In genomic region chr1:153749408-153750005, GRCh38 we compare ENCODE assay signal across 7 cellular contexts. TPM values are rescaled to one million over a fixed set of nuclear protein-coding genes. Genes with fewer than 3 reads are reported as not detected.
DNase-seq lines count a peak whose midpoint lies in the region; ATAC-seq, FAIRE-seq and TF ChIP-seq lines count a peak whose summit lies in the region.

No MANE protein-coding gene starts in this region.

- CTCF ChIA-PET in MCF 10A (lab: Yijun Ruan, JAX), result interaction anchor here (0.6 to 17.6 kb wide), 24 partner anchors 10 to 522 kb away, joined by 3 to 273 read pairs (median 3); partner anchors contain the start of genes ILF2 and NPR1

- peak overlapping the region; percentile 13; the same call in 1 of the 2 replicates for H3K27ac ChIP-seq in VCaP

- no peaks in the 10 kb centered on the region for H3K27me3 ChIP-seq in kidney epithelial cell (ENCODE audit: control insufficient read depth, insufficient read depth, low read length)

- no peaks in the 10 kb centered on the region for H3K36me3 ChIP-seq in kidney epithelial cell (ENCODE audit: control insufficient read depth, insufficient read depth, low read length)

- H3K36me3 Mint-ChIP-seq in MCF 10A (ENCODE audit: insufficient read depth, unreplicated experiment), result peaks cover 92% of the 10 kb centered on the region

- peak; percentile 91 for FAIRE-seq in GM12892 (lab: Jason Lieb, UNC)

- peak; percentile 58 for ATAC-seq in HG03095 (IDR thresholded peaks at IDR 0.05; ENCODE audit: unreplicated experiment)

- H3K4me3 ChIP-seq in kidney epithelial cell (ENCODE audit: low read depth, low read length), result no peak overlapping the region

- no peaks in the 10 kb centered on the region for H3K27me3 Mint-ChIP-seq in MCF 10A (ENCODE audit: insufficient read depth, unreplicated experiment)

- no peak overlapping the region for H3K4me3 Mint-ChIP-seq in MCF 10A (ENCODE audit: unreplicated experiment)

- peaks cover 5% of the 10 kb centered on the region for H3K4me1 Mint-ChIP-seq in MCF 10A (ENCODE audit: insufficient read depth, unreplicated experiment)

- POLR2A ChIA-PET in MCF 10A (lab: Yijun Ruan, JAX), result interaction anchor here (0.7 to 1.6 kb wide), 4 partner anchors 26 to 122 kb away, joined by 3 to 5 read pairs (median 3); partner anchors contain the start of genes CHTOP, S100A13 and SLC27A3

- peak; percentile 75 for DNase-seq in GM12892 (ENCODE audit: insufficient read length)
- peak; percentile 85 for DNase-seq in NCI-H2196 (lab: John Stamatoyannopoulos, UW; ENCODE audit: unreplicated experiment)
- DNase-seq in MCF 10A (ENCODE audit: unreplicated experiment), result peak; percentile 89
- no peak for DNase-seq in kidney epithelial cell (ENCODE audit: low read depth)
- peak; percentile 57 for DNase-seq in stimulated activated CD4-positive, alpha-beta T cell treated with anti-CD3 and anti-CD28 coated beads, Interleukin-1b, Interleukin-23, amount 100 ng/mL, for 1 hour (ENCODE audit: low read depth in 2 of 2)

- TF ChIP-seq POLR2A in GM12892 (IDR thresholded peaks at IDR 0.05; ENCODE audit: low read depth, low read length), result no peak

- intact Hi-C loops in MCF 10A (cut with micrococcal nuclease), result loop anchor here (1.0 to 2.0 kb wide), 5 partner anchors 72 to 399 kb away; partner anchors contain the start of gene RAB13

- BruUV-seq in MCF 10A (replicated peaks; lab: Mats Ljungman, UMichigan), result no TSS peak

- no peak overlapping the region for H3K27ac Mint-ChIP-seq in MCF 10A (ENCODE audit: low read depth, unreplicated experiment)

- no peaks in the 10 kb centered on the region for H3K9me3 Mint-ChIP-seq in MCF 10A (ENCODE audit: unreplicated experiment)

- peak; percentile 99 for TF ChIP-seq CTCF in VCaP (conservative IDR thresholded peaks at IDR 0.05)
- peak; percentile 98 for TF ChIP-seq CTCF in MCF 10A (IDR thresholded peaks at IDR 0.05; ENCODE audit: unreplicated experiment)
- peak; percentile 97 for TF ChIP-seq CTCF in kidney epithelial cell (IDR thresholded peaks at IDR 0.05; ENCODE audit: insufficient read depth, low read length, poor library complexity, severe bottlenecking)

RNA-seq across cellular contexts. Expression of gene INTS3, which starts 21.7 kb away (rescaled TPM):
- 40.9 TPM for polyA plus RNA-seq in GM12892 (2012; ENCODE audit: missing spikeins)
- total RNA-seq in MCF 10A (2022) (68.7 and 88.3 TPM in 2 replicates), kidney epithelial cell (33.8 and 36.4 TPM in 2 replicates)

RNA-seq across cellular contexts. Expression of gene SLC27A3, which starts 25.7 kb away (rescaled TPM):
- polyA plus RNA-seq in GM12892 (2012; ENCODE audit: missing spikeins), result 7.4 TPM
- total RNA-seq in MCF 10A (2022), result 11.1 and 12.8 TPM in 2 replicates
- 2.7 and 6.2 TPM in 2 replicates for total RNA-seq in kidney epithelial cell
